In the genomic region with DNA sequence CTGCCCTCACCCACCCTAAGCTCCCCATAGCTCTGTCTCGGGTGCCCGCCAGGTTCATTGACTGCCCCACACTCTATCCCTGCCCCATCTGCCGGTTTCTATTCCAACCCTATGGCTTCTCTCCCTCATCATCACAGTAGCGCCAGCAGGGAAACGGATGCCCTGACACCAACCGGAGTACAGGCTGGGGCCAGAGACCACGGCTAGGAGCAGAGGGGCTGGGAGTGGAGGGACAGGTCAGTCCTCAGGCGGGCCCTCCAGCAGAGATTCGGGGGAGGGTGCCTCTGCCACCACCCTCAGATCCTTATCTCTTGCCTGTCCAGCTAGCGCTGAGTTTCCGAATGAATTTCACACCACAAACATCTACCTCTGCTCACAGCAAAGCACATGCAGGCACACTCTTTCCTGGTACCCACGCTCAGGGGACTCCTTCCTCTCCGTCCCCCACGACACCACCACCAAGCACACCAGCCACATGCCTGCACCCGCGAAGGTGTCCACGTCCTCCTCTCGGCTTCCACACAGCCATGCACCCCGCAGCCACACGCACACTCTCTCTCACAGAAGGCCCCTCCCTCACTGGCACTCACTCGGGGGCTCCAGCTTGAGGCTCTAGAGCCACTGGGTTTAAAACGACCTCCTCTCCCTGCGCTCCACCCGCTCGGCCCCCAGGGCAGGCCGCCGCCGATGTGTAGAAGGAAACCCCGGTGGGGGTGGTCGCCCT, we compare ENCODE assay signal across 13 cellular contexts. TPM values are rescaled to one million over a fixed set of nuclear protein-coding genes. Genes with fewer than 3 reads are reported as not detected.
DNase-seq lines count a peak whose midpoint lies in the region; ATAC-seq and TF ChIP-seq lines count a peak whose summit lies in the region.
"Had no signal": no experiment of that assay in that cellular context is flagged by ENCODE, and none has a peak within 500 bp of the region (broad histone marks: within the 10 kb centered on the region; RNA-seq: fewer than 3 reads in every experiment).

No MANE protein-coding gene starts in this region.

- H3K79me2 ChIP-seq in neural progenitor cell (ENCODE audit: low read depth) (no peaks in the 10 kb centered on the region), OCI-LY7 (ENCODE audit: insufficient read depth, low read depth, low read length) (no peaks in the 10 kb centered on the region)

- DNase-seq in right cardiac atrium: no peak
- no peak for DNase-seq in cardiac septum (ENCODE audit: low spot score)
- no peak for DNase-seq in effector memory CD8-positive, alpha-beta T cell
- DNase-seq in neural progenitor cell (ENCODE audit: low spot score): peak; percentile 27
- no peak for DNase-seq in OCI-LY7 (ENCODE audit: low spot score)
- DNase-seq in NK-92 (lab: John Stamatoyannopoulos, UW; ENCODE audit: unreplicated experiment): no peak
- DNase-seq in body of pancreas: no peak
- no peak for DNase-seq in stimulated activated CD4-positive, alpha-beta T cell treated with anti-CD3 and anti-CD28 coated beads, Interleukin-1b, Interleukin-23, amount 100 ng/mL, for 48 hours
- DNase-seq: NCI-H1436 treated with DMSO at 0.1 percent for 48 hours, WERI-Rb-1 had no signal

- H3K9ac ChIP-seq in neural progenitor cell: no peak overlapping the region

- H3K4me3 Mint-ChIP-seq in effector memory CD8-positive, alpha-beta T cell: no peak overlapping the region
- no peak overlapping the region for H3K4me3 Mint-ChIP-seq in neural progenitor cell

- no TSS peak for BruUV-seq in OCI-LY7 (replicated peaks; lab: Mats Ljungman, UMichigan)

- TF ChIP-seq POLR2A in body of pancreas (IDR thresholded peaks at IDR 0.05): no peak

- 12% methylated on average over 30 of the region's 30 CpGs for WGBS in right cardiac atrium
- WGBS in body of pancreas, 2 donors: 5 to 12% methylated on average over 13 to 29 of the region's 30 CpGs

- intact Hi-C loops in right cardiac atrium (cut with DNase I) (no loop called here), cardiac septum (cut with DNase I) (no loop called here), OCI-LY7 (cut with micrococcal nuclease; ENCODE audit: unreplicated experiment) (no loop called here), body of pancreas (cut with DNase I) (no loop called here)

- H3K27ac ChIP-seq in right cardiac atrium (ENCODE audit: low read length): no peak overlapping the region
- no peak overlapping the region for H3K27ac ChIP-seq in neural progenitor cell
- H3K27ac ChIP-seq in OCI-LY7 (ENCODE audit: low read depth, low read length, poor library complexity, severe bottlenecking): no peak overlapping the region
- H3K27ac ChIP-seq in body of pancreas: no peak overlapping the region
- H3K27ac ChIP-seq: WERI-Rb-1 had no signal

- no peaks in the 10 kb centered on the region for H3F3A ChIP-seq in neural progenitor cell (ENCODE audit: low read depth)

- H3K9me3 ChIP-seq in right cardiac atrium (ENCODE audit: control insufficient read depth, low read length): no peaks in the 10 kb centered on the region
- no peaks in the 10 kb centered on the region for H3K9me3 ChIP-seq in neural progenitor cell (ENCODE audit: low read depth)
- no peaks in the 10 kb centered on the region for H3K9me3 ChIP-seq in OCI-LY7 (ENCODE audit: low read length)
- H3K9me3 ChIP-seq in body of pancreas: no peaks in the 10 kb centered on the region

- peaks cover 43% of the 10 kb centered on the region for H4K20me1 ChIP-seq in neural progenitor cell (ENCODE audit: low read depth)
- no peaks in the 10 kb centered on the region for H4K20me1 ChIP-seq in OCI-LY7 (ENCODE audit: insufficient read depth, low read length)

- no peaks in the 10 kb centered on the region for H3K36me3 Mint-ChIP-seq in effector memory CD8-positive, alpha-beta T cell (ENCODE audit: insufficient read depth)
- H3K36me3 Mint-ChIP-seq in neural progenitor cell: no peaks in the 10 kb centered on the region

- no peaks in the 10 kb centered on the region for H3K9me3 Mint-ChIP-seq in effector memory CD8-positive, alpha-beta T cell
- no peaks in the 10 kb centered on the region for H3K9me3 Mint-ChIP-seq in neural progenitor cell

- H3K4me2 ChIP-seq in neural progenitor cell: peak overlapping the region; percentile 84
- H3K4me2 ChIP-seq in OCI-LY7 (ENCODE audit: low read length): no peak overlapping the region

- H3K36me3 ChIP-seq in neural progenitor cell (no peaks in the 10 kb centered on the region), OCI-LY7 (ENCODE audit: insufficient read depth, low read length) (no peaks in the 10 kb centered on the region), body of pancreas (replicated peaks in 1 of 2; ENCODE audit: insufficient read depth in 1 of 2, low read depth in 2 of 2) (no peaks in the 10 kb centered on the region)
- H3K36me3 ChIP-seq: WERI-Rb-1 had no signal

- ATAC-seq in right cardiac atrium (no peak), body of pancreas (no peak)
- ATAC-seq in effector memory CD8-positive, alpha-beta T cell (replicated peaks): peak; percentile 12

- H3K27ac Mint-ChIP-seq in effector memory CD8-positive, alpha-beta T cell: no peak overlapping the region
- H3K27ac Mint-ChIP-seq in neural progenitor cell: no peak overlapping the region
- H3K27ac Mint-ChIP-seq: CD14-positive monocyte had no signal

- H3K4me1 ChIP-seq in right cardiac atrium (ENCODE audit: control insufficient read depth, insufficient read depth, low read length) (peaks cover 2% of the 10 kb centered on the region), neural progenitor cell (peaks cover 15% of the 10 kb centered on the region), OCI-LY7 (ENCODE audit: insufficient read depth, low read length, poor library complexity, severe bottlenecking) (no peaks in the 10 kb centered on the region), body of pancreas (peaks cover 20% of the 10 kb centered on the region)

- H3K4me3 ChIP-seq in right cardiac atrium (ENCODE audit: low read length) (peak overlapping the region; percentile 50), neural progenitor cell (peak overlapping the region; percentile 50), OCI-LY7 (ENCODE audit: low read depth, low read length, poor library complexity, severe bottlenecking) (no peak overlapping the region), body of pancreas (no peak overlapping the region)
- H3K4me3 ChIP-seq: lung had no signal

- H3K4me1 Mint-ChIP-seq in effector memory CD8-positive, alpha-beta T cell (ENCODE audit: low read depth in 2 of 2): peaks cover 10% of the 10 kb centered on the region in 2 donors
- peaks cover 9% of the 10 kb centered on the region for H3K4me1 Mint-ChIP-seq in neural progenitor cell

- CTCF ChIA-PET in OCI-LY7 (lab: Charles Lee; ENCODE audit: unreplicated experiment): no interaction called here

- peak overlapping the region; percentile 85 for H2AFZ ChIP-seq in neural progenitor cell (replicated peaks)
- H2AFZ ChIP-seq in OCI-LY7 (ENCODE audit: low read length): no peak overlapping the region

- H3K27me3 Mint-ChIP-seq in effector memory CD8-positive, alpha-beta T cell: peaks cover 0 to 57% of the 10 kb centered on the region in 2 donors
- H3K27me3 Mint-ChIP-seq in neural progenitor cell (ENCODE audit: insufficient read depth, low read depth): peaks cover 52% of the 10 kb centered on the region

- H3K27me3 ChIP-seq in right cardiac atrium (ENCODE audit: control insufficient read depth, insufficient read depth): no peaks in the 10 kb centered on the region
- H3K27me3 ChIP-seq in neural progenitor cell: peaks cover 100% of the 10 kb centered on the region
- H3K27me3 ChIP-seq in body of pancreas: peaks cover 9 to 25% of the 10 kb centered on the region in 2 donors

- POLR2A ChIA-PET in OCI-LY7 (lab: Charles Lee): no interaction called here

- TF ChIP-seq CTCF in neural progenitor cell (IDR thresholded peaks at IDR 0.05) (no peak), OCI-LY7 (conservative IDR thresholded peaks at IDR 0.05; ENCODE audit: low read length) (no peak), body of pancreas (IDR thresholded peaks at IDR 0.05) (no peak)

- H3K9me2 ChIP-seq in OCI-LY7 (ENCODE audit: insufficient read depth, low read length): no peaks in the 10 kb centered on the region

RNA-seq across cellular contexts. Expression of a gene that starts 7.2 kb away (rescaled TPM):
- total RNA-seq in right cardiac atrium: 1 to 10 TPM; 3.6 to 3.9 (median 3.9) TPM
- 3.3 TPM for polyA plus RNA-seq in right cardiac atrium
- total RNA-seq in cardiac septum: 1.9 TPM
- total RNA-seq in neural progenitor cell (ENCODE audit: low replicate concordance): not detected in 2 replicates
- not detected in 2 replicates for total RNA-seq in OCI-LY7 (2014; rRNA removed; shearing (Covaris generic))
- not detected in 2 replicates for total RNA-seq in OCI-LY7 (2022)
- 1 to 10 TPM; 2.3 to 2.6 TPM for total RNA-seq in body of pancreas
- total RNA-seq: fibroblast of lung had no signal

RNA-seq across cellular contexts. Expression of a gene that starts 35.0 kb away (rescaled TPM):
- total RNA-seq in right cardiac atrium: under 1 TPM in 1 of 4 donors, not detected in 3; 0.48 TPM
- polyA plus RNA-seq in right cardiac atrium: 0.23 TPM
- total RNA-seq in cardiac septum: not detected
- total RNA-seq in neural progenitor cell (ENCODE audit: low replicate concordance): not detected in 2 replicates
- not detected in 2 replicates for total RNA-seq in OCI-LY7 (2014; rRNA removed; shearing (Covaris generic))
- total RNA-seq in OCI-LY7 (2022): not detected in 2 replicates
- 10 to 100 TPM; 54.2 to 56.4 TPM for total RNA-seq in body of pancreas
- total RNA-seq: fibroblast of lung had no signal
- polyA plus RNA-seq: fibroblast of lung had no signal

Comparison
In these comparisons a context has a peak if more than half of its experiments do, and no peak if none do; other contexts are left out.
1. H3K4me3 ChIP-seq: peak in right cardiac atrium (single experiment) and neural progenitor cell (single experiment); none in OCI-LY7 (single experiment) and body of pancreas (0 of 2).
2. RNA of a gene that starts 35.0 kb away (total RNA-seq): 54.2 to 56.4 TPM in body of pancreas; 0.48 TPM in right cardiac atrium, not detected in cardiac septum (single experiment), not detected in neural progenitor cell and not detected in OCI-LY7; every median in the first group is over 10 times any median in the second.